ENCODE assay signal across 12 cellular contexts in genomic region chr16:11309895-11310633, GRCh38. TPM values are rescaled to one million over a fixed set of nuclear protein-coding genes. Genes with fewer than 3 reads are reported as not detected.
DNase-seq lines count a peak whose midpoint lies in the region; ATAC-seq and TF ChIP-seq lines count a peak whose summit lies in the region.
"Had no signal": no experiment of that assay in that cellular context is flagged by ENCODE, and none has a peak within 500 bp of the region (broad histone marks: within the 10 kb centered on the region; RNA-seq: fewer than 3 reads in every experiment).

No MANE protein-coding gene starts in this region.

- H3K36me3 Mint-ChIP-seq in CD4-positive, alpha-beta memory T cell = no peaks in the 10 kb centered on the region
- H3K36me3 Mint-ChIP-seq in activated naive CD8-positive, alpha-beta T cell treated with anti-CD3 and anti-CD28 coated beads, Interleukin-2, amount 10 ng/mL, durations not matched to agents 7 days and 5 days = no peaks in the 10 kb centered on the region
- no peaks in the 10 kb centered on the region for H3K36me3 Mint-ChIP-seq in osteocyte (ENCODE audit: unreplicated experiment)
- H3K36me3 Mint-ChIP-seq: neural progenitor cell had no signal

- intact Hi-C loops in CD4-positive, alpha-beta memory T cell (cut with micrococcal nuclease) = no loop called here
- intact Hi-C loops in transverse colon (cut with DNase I; ENCODE audit: low total_unique reads) = no loop called here

- H3K9me3 Mint-ChIP-seq in CD4-positive, alpha-beta memory T cell = peaks cover 0 to 2% (median 0%) of the 10 kb centered on the region in 8 donors
- H3K9me3 Mint-ChIP-seq in activated naive CD8-positive, alpha-beta T cell treated with anti-CD3 and anti-CD28 coated beads, Interleukin-2, amount 10 ng/mL, durations not matched to agents 7 days and 5 days = no peaks in the 10 kb centered on the region
- H3K9me3 Mint-ChIP-seq in osteocyte (ENCODE audit: unreplicated experiment) = no peaks in the 10 kb centered on the region
- H3K9me3 Mint-ChIP-seq: neural progenitor cell had no signal

- in situ Hi-C loops in transverse colon (cut with MboI; ENCODE audit: low pct_ligation_motif_present in 1 of 4, low pct_unique_long_range_greater_than_20kb in 1 of 4, low sequenced_read_pairs in 3 of 4) = no loop called here

- H3K4me3 Mint-ChIP-seq in CD4-positive, alpha-beta memory T cell = peak overlapping the region in 1 of 8 donors; percentile 48
- H3K4me3 Mint-ChIP-seq in activated naive CD8-positive, alpha-beta T cell treated with anti-CD3 and anti-CD28 coated beads, Interleukin-2, amount 10 ng/mL, durations not matched to agents 7 days and 5 days = peak overlapping the region; percentile 69
- H3K4me3 Mint-ChIP-seq in osteocyte (ENCODE audit: unreplicated experiment) = no peak overlapping the region
- H3K4me3 Mint-ChIP-seq: neural progenitor cell had no signal

- peaks cover 22 to 45% (median 34%) of the 10 kb centered on the region in 4 donors for H3K4me1 Mint-ChIP-seq in CD4-positive, alpha-beta memory T cell
- H3K4me1 Mint-ChIP-seq in activated naive CD8-positive, alpha-beta T cell treated with anti-CD3 and anti-CD28 coated beads, Interleukin-2, amount 10 ng/mL, durations not matched to agents 7 days and 5 days = peaks cover 64% of the 10 kb centered on the region
- H3K4me1 Mint-ChIP-seq in osteocyte (ENCODE audit: unreplicated experiment) = peaks cover 29% of the 10 kb centered on the region

- no peak for TF ChIP-seq POLR2A in transverse colon (IDR thresholded peaks at IDR 0.05)

- H3K27me3 ChIP-seq in CD4-positive, alpha-beta memory T cell (ENCODE audit: insufficient read depth, low read length) = no peaks in the 10 kb centered on the region
- H3K27me3 ChIP-seq in transverse colon = no peaks in the 10 kb centered on the region
- H3K27me3 ChIP-seq: foreskin keratinocyte had no signal

- no peaks in the 10 kb centered on the region for H3K27me3 Mint-ChIP-seq in CD4-positive, alpha-beta memory T cell
- H3K27me3 Mint-ChIP-seq in activated naive CD8-positive, alpha-beta T cell treated with anti-CD3 and anti-CD28 coated beads, Interleukin-2, amount 10 ng/mL, durations not matched to agents 7 days and 5 days = no peaks in the 10 kb centered on the region
- no peaks in the 10 kb centered on the region for H3K27me3 Mint-ChIP-seq in osteocyte (ENCODE audit: unreplicated experiment)

- H3K9me3 ChIP-seq in CD4-positive, alpha-beta memory T cell (ENCODE audit: control insufficient read depth in 1 of 2, low read length in 2 of 2) = no peaks in the 10 kb centered on the region
- no peaks in the 10 kb centered on the region for H3K9me3 ChIP-seq in transverse colon

- POLR2A ChIA-PET in CD4-positive, alpha-beta memory T cell (lab: Charles Lee; ENCODE audit: partially characterized antibody) = interaction anchor here (1.4 to 1.8 kb wide), 3 partner anchors 37 to 56 kb away, joined by 4 to 11 read pairs (median 7); partner anchors contain the start of gene SOCS1
- POLR2A ChIA-PET in activated naive CD8-positive, alpha-beta T cell treated with anti-CD3 and anti-CD28 coated beads, Interleukin-2, amount 10 ng/mL, durations not matched to agents 7 days and 5 days (lab: Charles Lee) = interaction anchor here (1.0 to 7.3 kb wide), 7 partner anchors 12 to 86 kb away, joined by 3 to 96 read pairs (median 9); partner anchors contain the start of gene SOCS1

- 42 to 65% methylated on average over 2 to 9 of the region's 9 CpGs for WGBS in transverse colon (ENCODE audit: low coverage in 1 of 2), 2 donors

- ATAC-seq in GM19395 (IDR thresholded peaks at IDR 0.05; ENCODE audit: unreplicated experiment) (peak; percentile 40), HG03378 (IDR thresholded peaks at IDR 0.05; ENCODE audit: unreplicated experiment) (peak; percentile 46)
- ATAC-seq in activated naive CD8-positive, alpha-beta T cell treated with anti-CD3 and anti-CD28 coated beads, Interleukin-2, amount 10 ng/mL, durations not matched to agents 7 days and 5 days (ENCODE audit: low read depth) = no peak
- ATAC-seq: foreskin keratinocyte had no signal

- DNase-seq in CD4-positive, alpha-beta memory T cell = no peak
- no peak for DNase-seq in activated naive CD8-positive, alpha-beta T cell treated with anti-CD3 and anti-CD28 coated beads, Interleukin-2, amount 10 ng/mL, durations not matched to agents 7 days and 5 days
- DNase-seq in transverse colon = no peak
- no peak for DNase-seq in ecto neural progenitor cell (ENCODE audit: low spot score)
- no peak for DNase-seq in osteocyte (ENCODE audit: extremely low spot score, unreplicated experiment)
- no peak for DNase-seq in Kasumi-1 (lab: John Stamatoyannopoulos, UW)
- DNase-seq: foreskin keratinocyte had no signal

- H3K4me3 ChIP-seq in CD4-positive, alpha-beta memory T cell (ENCODE audit: low read length in 2 of 2) = no peak overlapping the region
- H3K4me3 ChIP-seq in transverse colon = no peak overlapping the region
- H3K4me3 ChIP-seq: neural progenitor cell had no signal

- H3K27ac ChIP-seq in CD4-positive, alpha-beta memory T cell (ENCODE audit: low read depth, low read length) = no peak overlapping the region
- peak overlapping the region in 1 of 4 donors; percentile 52 for H3K27ac ChIP-seq in transverse colon
- H3K27ac ChIP-seq: foreskin keratinocyte, neural progenitor cell had no signal

- TF ChIP-seq EP300 in transverse colon (IDR thresholded peaks at IDR 0.05; ENCODE audit: low read depth) = no peak

- H3K36me3 ChIP-seq in CD4-positive, alpha-beta memory T cell (ENCODE audit: insufficient read depth, low read length) = no peaks in the 10 kb centered on the region
- H3K36me3 ChIP-seq in transverse colon = no peaks in the 10 kb centered on the region
- H3K36me3 ChIP-seq: neural progenitor cell had no signal

- CTCF ChIA-PET in CD4-positive, alpha-beta memory T cell (lab: Charles Lee; ENCODE audit: partially characterized antibody) = interaction anchor here (1.1 to 2.3 kb wide), 3 partner anchors 12 to 356 kb away, joined by 3 to 8 read pairs (median 4); no protein-coding TSS in a partner anchor

- H3K4me1 ChIP-seq in CD4-positive, alpha-beta memory T cell (ENCODE audit: insufficient read depth, low read length) = peaks cover 37% of the 10 kb centered on the region
- peaks cover 0 to 13% (median 10%) of the 10 kb centered on the region in 4 donors for H3K4me1 ChIP-seq in transverse colon

- peak overlapping the region in 4 of 7 donors; percentile 48 to 97 (median 62) for H3K27ac Mint-ChIP-seq in CD4-positive, alpha-beta memory T cell
- H3K27ac Mint-ChIP-seq in activated naive CD8-positive, alpha-beta T cell treated with anti-CD3 and anti-CD28 coated beads, Interleukin-2, amount 10 ng/mL, durations not matched to agents 7 days and 5 days = peak overlapping the region; percentile 97
- no peak overlapping the region for H3K27ac Mint-ChIP-seq in osteocyte (ENCODE audit: unreplicated experiment)
- H3K27ac Mint-ChIP-seq: neural progenitor cell had no signal

- TF ChIP-seq CTCF in transverse colon (IDR thresholded peaks at IDR 0.05) (no peak), osteocyte (IDR thresholded peaks at IDR 0.05) (no peak)

RNA-seq across cellular contexts. Expression of gene PRM1, which starts 28.9 kb away (rescaled TPM):
- not detected for total RNA-seq in CD4-positive, alpha-beta memory T cell
- not detected for polyA plus RNA-seq in CD4-positive, alpha-beta memory T cell
- total RNA-seq in activated naive CD8-positive, alpha-beta T cell treated with anti-CD3 and anti-CD28 coated beads, Interleukin-2, amount 10 ng/mL, durations not matched to agents 7 days and 5 days = not detected
- total RNA-seq in transverse colon (not detected), osteocyte (not detected in 2 replicates)
- total RNA-seq: Daoy, foreskin keratinocyte had no signal
- polyA plus RNA-seq: adipose tissue, foreskin keratinocyte had no signal

RNA-seq across cellular contexts. Expression of gene PRM2, which starts 33.8 kb away (rescaled TPM):
- not detected for total RNA-seq in CD4-positive, alpha-beta memory T cell
- polyA plus RNA-seq in CD4-positive, alpha-beta memory T cell = not detected
- total RNA-seq in activated naive CD8-positive, alpha-beta T cell treated with anti-CD3 and anti-CD28 coated beads, Interleukin-2, amount 10 ng/mL, durations not matched to agents 7 days and 5 days = not detected
- total RNA-seq in transverse colon (not detected), osteocyte (not detected in 2 replicates)
- total RNA-seq: Daoy, foreskin keratinocyte had no signal
- polyA plus RNA-seq: adipose tissue, foreskin keratinocyte had no signal

RNA-seq across cellular contexts. Expression of gene RMI2, which starts 35.2 kb away (rescaled TPM):
- total RNA-seq in CD4-positive, alpha-beta memory T cell = 1 to 10 TPM; 1.5 to 1.8 TPM
- polyA plus RNA-seq in CD4-positive, alpha-beta memory T cell = 1 to 10 TPM; 1.5 to 4.0 TPM
- total RNA-seq in activated naive CD8-positive, alpha-beta T cell treated with anti-CD3 and anti-CD28 coated beads, Interleukin-2, amount 10 ng/mL, durations not matched to agents 7 days and 5 days = 10 to 100 TPM; 89.8 to 93.0 TPM
- total RNA-seq in transverse colon (1 to 10 TPM in 2 of 4 donors, not detected in 2; 2.3 to 2.9 TPM), osteocyte (4.1 and 5.1 TPM in 2 replicates)

RNA-seq across cellular contexts. Expression of gene PRM3, which starts 36.6 kb away (rescaled TPM):
- total RNA-seq in CD4-positive, alpha-beta memory T cell = not detected
- polyA plus RNA-seq in CD4-positive, alpha-beta memory T cell = not detected
- not detected for total RNA-seq in activated naive CD8-positive, alpha-beta T cell treated with anti-CD3 and anti-CD28 coated beads, Interleukin-2, amount 10 ng/mL, durations not matched to agents 7 days and 5 days
- not detected for total RNA-seq in transverse colon
- not detected in 2 replicates for total RNA-seq in osteocyte
- total RNA-seq: Daoy, foreskin keratinocyte had no signal
- polyA plus RNA-seq: adipose tissue, foreskin keratinocyte had no signal

RNA-seq across cellular contexts. Expression of gene TNP2, which starts 40.9 kb away (rescaled TPM):
- not detected for total RNA-seq in CD4-positive, alpha-beta memory T cell
- polyA plus RNA-seq in CD4-positive, alpha-beta memory T cell = not detected
- total RNA-seq in activated naive CD8-positive, alpha-beta T cell treated with anti-CD3 and anti-CD28 coated beads, Interleukin-2, amount 10 ng/mL, durations not matched to agents 7 days and 5 days = not detected
- total RNA-seq in transverse colon (not detected), osteocyte (not detected in 2 replicates)
- total RNA-seq: Daoy, foreskin keratinocyte had no signal
- polyA plus RNA-seq: adipose tissue, foreskin keratinocyte had no signal

Comparison
In these comparisons a context has a peak if more than half of its experiments do, and no peak if none do; other contexts are left out.
1. RNA of gene RMI2, which starts 35.2 kb away (total RNA-seq): 89.8 to 93.0 TPM in activated naive CD8-positive, alpha-beta T cell treated with anti-CD3 and anti-CD28 coated beads, Interleukin-2, amount 10 ng/mL, durations not matched to agents 7 days and 5 days; 4.1 to 5.1 TPM in osteocyte, 2.3 to 2.9 TPM in transverse colon and 1.5 to 1.8 TPM in CD4-positive, alpha-beta memory T cell; every median in the first group is over 10 times any median in the second.